In genomic region chr4:48429709-48430474, GRCh38 we compare ENCODE assay signal across 21 cellular contexts. TPM values are rescaled to one million over a fixed set of nuclear protein-coding genes. Genes with fewer than 3 reads are reported as not detected.
DNase-seq lines count a peak whose midpoint lies in the region; ATAC-seq and TF ChIP-seq lines count a peak whose summit lies in the region.
"Had no signal": no experiment of that assay in that cellular context is flagged by ENCODE, and none has a peak within 500 bp of the region (broad histone marks: within the 10 kb centered on the region; RNA-seq: fewer than 3 reads in every experiment).

No MANE protein-coding gene starts in this region.

- H3K27ac ChIP-seq in left ventricle myocardium inferior (replicated peaks), result peak overlapping the region; percentile 2
- H3K27ac ChIP-seq in ovary, result no peak overlapping the region
- H3K27ac ChIP-seq: KMS-11, Peyer's patch had no signal

- no peak overlapping the region for H3K4me3 ChIP-seq in NT2/D1 (ENCODE audit: insufficient read length, low read depth)
- no peak overlapping the region for H3K4me3 ChIP-seq in left ventricle myocardium inferior
- H3K4me3 ChIP-seq in ovary, result no peak overlapping the region
- H3K4me3 ChIP-seq: Peyer's patch had no signal

- peak; percentile 41 for ATAC-seq in stimulated activated naive CD8-positive, alpha-beta T cell treated with anti-CD3 and anti-CD28 coated beads, Interleukin-15, amount 100 ng/mL, for 72 hours
- no peak for ATAC-seq in stimulated activated naive CD8-positive, alpha-beta T cell treated with anti-CD3 and anti-CD28 coated beads, Interleukin-15, Interleukin-2, amounts not matched to agents 100 U/mL and 50 U/mL, for 24 hours
- ATAC-seq in GM18517 (IDR thresholded peaks at IDR 0.05; ENCODE audit: unreplicated experiment), result no peak
- ATAC-seq: HepG2 had no signal

- H3K4me1 ChIP-seq in NT2/D1 (ENCODE audit: insufficient read depth, insufficient read length) (peaks cover 2% of the 10 kb centered on the region), left ventricle myocardium inferior (peaks cover 6% of the 10 kb centered on the region), ovary (ENCODE audit: insufficient read depth) (no peaks in the 10 kb centered on the region)
- H3K4me1 ChIP-seq: BE2C, Peyer's patch had no signal

- H3K4me1 Mint-ChIP-seq in stimulated activated naive CD8-positive, alpha-beta T cell treated with anti-CD3 and anti-CD28 coated beads, Interleukin-15, amount 100 ng/mL, for 72 hours, result peaks cover 40% of the 10 kb centered on the region

- TF ChIP-seq EP300 in ovary (IDR thresholded peaks at IDR 0.05), result no peak

- TF ChIP-seq POLR2A in ovary (IDR thresholded peaks at IDR 0.05), result no peak

- intact Hi-C loops in left ventricle myocardium inferior (cut with micrococcal nuclease), result no loop called here
- intact Hi-C loops in ovary (cut with DNase I), result no loop called here

- no peak for TF ChIP-seq CTCF in left ventricle myocardium inferior (IDR thresholded peaks at IDR 0.05; ENCODE audit: borderline replicate concordance)
- no peak for TF ChIP-seq CTCF in ovary (IDR thresholded peaks at IDR 0.05)

- 0 to 37% (median 36%) methylated on average over 1 of the region's 1 CpG for WGBS in ovary, 3 donors

- no peaks in the 10 kb centered on the region for H3K9me3 ChIP-seq in NT2/D1 (ENCODE audit: insufficient read depth, low read length)
- no peaks in the 10 kb centered on the region for H3K9me3 ChIP-seq in left ventricle myocardium inferior (replicated peaks)
- no peaks in the 10 kb centered on the region for H3K9me3 ChIP-seq in ovary
- H3K9me3 ChIP-seq: BE2C, Peyer's patch, SK-N-SH had no signal

- H3K36me3 ChIP-seq in NT2/D1 (ENCODE audit: insufficient read depth, insufficient read length, low read length) (no peaks in the 10 kb centered on the region), left ventricle myocardium inferior (peaks cover 8% of the 10 kb centered on the region), ovary (no peaks in the 10 kb centered on the region)
- H3K36me3 ChIP-seq: BE2C had no signal

- no peak overlapping the region for H3K27ac Mint-ChIP-seq in stimulated activated naive CD8-positive, alpha-beta T cell treated with anti-CD3 and anti-CD28 coated beads, Interleukin-15, amount 100 ng/mL, for 72 hours
- H3K27ac Mint-ChIP-seq: CD4-positive, alpha-beta T cell had no signal

- H3K27me3 Mint-ChIP-seq in stimulated activated naive CD8-positive, alpha-beta T cell treated with anti-CD3 and anti-CD28 coated beads, Interleukin-15, amount 100 ng/mL, for 72 hours, result no peaks in the 10 kb centered on the region
- H3K27me3 Mint-ChIP-seq: CD4-positive, alpha-beta T cell had no signal

- no peak for DNase-seq in stimulated activated naive CD8-positive, alpha-beta T cell treated with anti-CD3 and anti-CD28 coated beads, Interleukin-15, amount 100 ng/mL, for 72 hours
- DNase-seq in stimulated activated naive CD8-positive, alpha-beta T cell treated with anti-CD3 and anti-CD28 coated beads, Interleukin-15, Interleukin-2, amounts not matched to agents 100 U/mL and 50 U/mL, for 24 hours, result no peak
- peak; percentile 20 for DNase-seq in NT2/D1 (ENCODE audit: low read depth, low spot score)
- DNase-seq in left ventricle myocardium inferior, result no peak
- DNase-seq in ovary, result no peak
- no peak for DNase-seq in NCI-H1105 treated with DMSO at 0.1 percent for 48 hours (lab: John Stamatoyannopoulos, UW)
- DNase-seq: BE2C; CD4-positive, alpha-beta T cell; DMS53; NCI-H1048; NCI-H146; NCI-H2081; NCI-H510A; NCI-H774; Peyer's patch; SHP77; SK-N-SH had no signal

- H3K4me3 Mint-ChIP-seq in stimulated activated naive CD8-positive, alpha-beta T cell treated with anti-CD3 and anti-CD28 coated beads, Interleukin-15, amount 100 ng/mL, for 72 hours, result peak overlapping the region; percentile 2 to 11
- H3K4me3 Mint-ChIP-seq: CD4-positive, alpha-beta T cell had no signal

- H3K27me3 ChIP-seq in NT2/D1 (ENCODE audit: insufficient read depth, insufficient read length), result no peaks in the 10 kb centered on the region
- H3K27me3 ChIP-seq in left ventricle myocardium inferior (ENCODE audit: low read depth), result no peaks in the 10 kb centered on the region
- H3K27me3 ChIP-seq in ovary, result no peaks in the 10 kb centered on the region
- H3K27me3 ChIP-seq: BE2C, Peyer's patch had no signal

- no peak overlapping the region for H3K9ac ChIP-seq in NT2/D1 (ENCODE audit: insufficient read length, low read depth)
- H3K9ac ChIP-seq: KMS-11, SK-N-SH had no signal

- no peaks in the 10 kb centered on the region for H3K9me3 Mint-ChIP-seq in stimulated activated naive CD8-positive, alpha-beta T cell treated with anti-CD3 and anti-CD28 coated beads, Interleukin-15, amount 100 ng/mL, for 72 hours
- H3K9me3 Mint-ChIP-seq: CD4-positive, alpha-beta T cell had no signal

RNA-seq across cellular contexts. Expression of gene SLC10A4, which starts 53.3 kb away (rescaled TPM):
- total RNA-seq in left ventricle myocardium inferior (not detected), ovary (under 1 TPM in 2 of 7 donors, not detected in 5; 0.11 to 0.12 TPM)
- polyA plus RNA-seq in ovary, result under 1 TPM; 0.05 to 0.20 TPM
- total RNA-seq: CD4-positive, alpha-beta T cell; Peyer's patch had no signal
- polyA plus RNA-seq: AG04450 had no signal
